In the genomic region with DNA sequence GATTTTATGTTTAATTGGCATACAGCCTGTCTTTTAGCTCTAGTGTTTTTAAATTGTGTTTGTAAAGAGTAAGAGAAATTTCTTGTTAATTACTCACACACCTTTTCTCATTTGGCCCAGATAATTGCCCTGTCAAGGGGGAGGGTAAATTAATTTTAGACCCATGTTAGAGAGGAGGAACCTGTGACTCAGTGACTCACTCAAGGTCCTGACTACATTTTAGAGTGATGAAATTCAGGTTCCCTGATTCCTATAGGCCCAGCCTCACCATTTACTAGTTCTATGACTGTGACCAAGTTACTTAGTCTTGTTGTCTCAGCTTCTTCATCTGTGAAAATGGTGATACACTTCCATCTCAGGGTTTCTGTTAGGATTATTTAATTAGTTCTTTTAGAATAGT, we compare ENCODE assay signal across 19 cellular contexts.
"Had no signal": no experiment of that assay in that cellular context is flagged by ENCODE, and none has a peak within 500 bp of the region (broad histone marks: within the 10 kb centered on the region; RNA-seq: fewer than 3 reads in every experiment).

No MANE protein-coding gene starts in this region.

- ATAC-seq: natural killer cell treated with Interleukin-12 subunit alpha and Interleukin-12 subunit beta and Interleukin-15 and Interleukin-18, amount 100 ng/mL, for 72 hours; sciatic nerve; stimulated activated naive B cell treated with anti-CD40 and anti-IgM and Interleukin-4, amounts not matched to agents 10 μg/mL and 1 μg/mL and 100 μg/mL, for 72 hours had no signal

- H3K27me3 Mint-ChIP-seq: natural killer cell treated with Interleukin-12 subunit alpha and Interleukin-12 subunit beta and Interleukin-15 and Interleukin-18, amount 100 ng/mL, for 72 hours; progenitor cell of endocrine pancreas had no signal

- H3K27ac ChIP-seq: suprapubic skin had no signal

- H3K9me3 ChIP-seq: suprapubic skin, upper lobe of left lung had no signal

- H3K9me3 Mint-ChIP-seq: activated CD4-positive, alpha-beta memory T cell treated with anti-CD3 and anti-CD28 coated beads for 36 hours; memory B cell; stimulated activated naive B cell treated with anti-CD40 and anti-IgM and Interleukin-4, amounts not matched to agents 10 μg/mL and 1 μg/mL and 100 μg/mL, for 72 hours; T-helper 2 cell treated with Interferon-gamma antibody and Interleukin-4, amounts not matched to agents 5 μg/mL and 100 μg/mL, for 36 hours had no signal

- H3K4me3 ChIP-seq: suprapubic skin, upper lobe of left lung had no signal

- H3K27ac Mint-ChIP-seq: activated CD4-positive, alpha-beta memory T cell treated with anti-CD3 and anti-CD28 coated beads for 36 hours; activated naive CD8-positive, alpha-beta T cell treated with anti-CD3 and anti-CD28 coated beads for 36 hours; immature natural killer cell; memory B cell; natural killer cell treated with Interleukin-12 subunit alpha and Interleukin-12 subunit beta and Interleukin-15 and Interleukin-18, amount 100 ng/mL, for 72 hours; progenitor cell of endocrine pancreas; stimulated activated naive B cell treated with anti-CD40 and anti-IgM and Interleukin-4, amounts not matched to agents 10 μg/mL and 1 μg/mL and 100 μg/mL, for 72 hours; T-helper 2 cell treated with Interferon-gamma antibody and Interleukin-4, amounts not matched to agents 5 μg/mL and 100 μg/mL, for 36 hours had no signal

- H3K4me3 Mint-ChIP-seq: activated CD4-positive, alpha-beta memory T cell treated with anti-CD3 and anti-CD28 coated beads for 36 hours; activated naive CD8-positive, alpha-beta T cell treated with anti-CD3 and anti-CD28 coated beads for 36 hours; immature natural killer cell; memory B cell; natural killer cell treated with Interleukin-12 subunit alpha and Interleukin-12 subunit beta and Interleukin-15 and Interleukin-18, amount 100 ng/mL, for 72 hours; stimulated activated naive B cell treated with anti-CD40 and anti-IgM and Interleukin-4, amounts not matched to agents 10 μg/mL and 1 μg/mL and 100 μg/mL, for 72 hours; T-helper 2 cell treated with Interferon-gamma antibody and Interleukin-4, amounts not matched to agents 5 μg/mL and 100 μg/mL, for 36 hours had no signal

- FAIRE-seq: endometrium had no signal

- H3K27me3 ChIP-seq: suprapubic skin, upper lobe of left lung had no signal

- H3K36me3 Mint-ChIP-seq: activated CD4-positive, alpha-beta memory T cell treated with anti-CD3 and anti-CD28 coated beads for 36 hours; activated naive CD8-positive, alpha-beta T cell treated with anti-CD3 and anti-CD28 coated beads for 36 hours; immature natural killer cell; memory B cell; natural killer cell treated with Interleukin-12 subunit alpha and Interleukin-12 subunit beta and Interleukin-15 and Interleukin-18, amount 100 ng/mL, for 72 hours; stimulated activated naive B cell treated with anti-CD40 and anti-IgM and Interleukin-4, amounts not matched to agents 10 μg/mL and 1 μg/mL and 100 μg/mL, for 72 hours had no signal

- DNase-seq: activated CD4-positive, alpha-beta memory T cell treated with anti-CD3 and anti-CD28 coated beads for 36 hours; activated CD4-positive, alpha-beta T cell treated with anti-CD3 and anti-CD28 coated beads for 1 hour; activated gamma-delta T cell; activated naive CD8-positive, alpha-beta T cell treated with anti-CD3 and anti-CD28 coated beads for 36 hours; activated T-cell treated with anti-CD3 and anti-CD28 coated beads, Interleukin-2, amount 50 U/mL, for 48 hours; anterior cingulate cortex; immature natural killer cell; nucleus accumbens; stimulated activated CD4-positive, alpha-beta T cell treated with anti-CD3 and anti-CD28 coated beads, Interleukin-2, amount 100 ng/mL, for 24 hours; stimulated activated naive B cell treated with anti-CD40 and anti-IgM and Interleukin-4, amounts not matched to agents 10 μg/mL and 1 μg/mL and 100 μg/mL, for 72 hours; SW 1271; upper lobe of left lung had no signal

- H3K36me3 ChIP-seq: suprapubic skin, upper lobe of left lung had no signal
